In the genomic region with DNA sequence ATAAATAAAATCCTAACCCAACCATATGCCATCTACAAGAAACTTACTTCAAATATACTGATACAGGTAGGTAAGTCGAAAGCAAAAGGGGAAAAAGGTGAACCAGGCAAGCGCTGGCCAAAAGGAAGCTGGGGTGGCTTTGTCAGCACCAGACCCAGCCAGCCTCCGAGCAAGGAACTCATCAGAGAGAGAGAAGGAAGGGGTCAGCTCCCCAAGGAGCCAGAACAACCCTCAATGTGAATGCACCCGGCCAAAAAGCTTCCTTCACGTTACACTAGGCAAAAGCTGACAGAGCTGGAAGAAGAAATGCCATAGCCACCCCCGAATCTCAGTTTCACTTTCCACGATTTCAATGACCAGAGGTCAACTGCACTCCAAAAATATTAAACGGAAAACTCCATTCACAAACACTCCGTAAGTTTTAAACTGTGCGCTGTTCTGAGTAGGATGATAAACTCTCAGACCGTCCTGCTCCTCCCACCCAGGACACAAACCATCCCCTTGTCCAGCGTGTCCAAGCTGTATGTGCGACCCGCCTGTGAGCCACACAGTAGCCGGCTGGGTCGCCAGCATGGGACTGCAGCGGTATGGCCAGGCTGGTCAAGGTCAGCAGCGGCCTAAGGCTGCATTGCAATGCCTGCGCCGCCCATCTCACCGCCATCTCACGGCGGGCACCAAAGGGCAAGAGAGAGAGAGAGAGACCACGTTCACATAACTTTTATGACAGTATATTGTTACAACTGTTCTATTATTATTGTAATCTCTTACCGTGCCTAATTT, we compare ENCODE assay signal across 16 cellular contexts. TPM values are rescaled to one million over a fixed set of nuclear protein-coding genes. Genes with fewer than 3 reads are reported as not detected.
DNase-seq lines count a peak whose midpoint lies in the region; ATAC-seq and TF ChIP-seq lines count a peak whose summit lies in the region.
"Had no signal": no experiment of that assay in that cellular context is flagged by ENCODE, and none has a peak within 500 bp of the region (broad histone marks: within the 10 kb centered on the region; RNA-seq: fewer than 3 reads in every experiment).

No MANE protein-coding gene starts in this region.

- peaks cover 95% of the 10 kb centered on the region for H3K79me2 ChIP-seq in mammary epithelial cell (ENCODE audit: insufficient read depth, low read length)

- H3K27ac ChIP-seq in mammary epithelial cell (ENCODE audit: insufficient read depth, low read depth, low read length) (no peak overlapping the region), liver (ENCODE audit: low read depth in 1 of 2, low read length in 2 of 2) (peak overlapping the region; percentile 62 to 68), stomach (peak overlapping the region in 4 of 5 donors; percentile 32 to 77 (median 51))
- H3K27ac ChIP-seq: PC-9 had no signal

- peak in 1 of 2 donors; percentile 5 for TF ChIP-seq RAD21 in liver (IDR thresholded peaks at IDR 0.05)

- TF ChIP-seq POLR2A in stomach (IDR thresholded peaks at IDR 0.05): no peak

- H4K20me1 ChIP-seq in mammary epithelial cell (ENCODE audit: insufficient read depth, low read length): no peaks in the 10 kb centered on the region

- DNase-seq in H7 (peak; percentile 19), mammary epithelial cell (no peak), stomach (no peak), T-helper 2 cell (no peak), NAMALWA (ENCODE audit: low spot score) (no peak)
- DNase-seq: AML-193, GF-D8, MM.1S, NCI-H2081, PC-9 had no signal

- dilution Hi-C loops in mammary epithelial cell (cut with HindIII; ENCODE audit: low sequenced_read_pairs): no loop called here

- no peaks in the 10 kb centered on the region for H3K36me3 ChIP-seq in H7 (replicated peaks; ENCODE audit: control insufficient read depth, insufficient read depth, low read length)
- H3K36me3 ChIP-seq in mammary epithelial cell (ENCODE audit: insufficient read depth, low read length): peaks cover 5% of the 10 kb centered on the region
- peaks cover 0 to 5% (median 0%) of the 10 kb centered on the region in 4 donors for H3K36me3 ChIP-seq in liver (ENCODE audit: control insufficient read depth in 4 of 4, insufficient read depth in 3 of 4, low read depth in 1 of 4, low read length in 3 of 4)
- peaks cover 0 to 20% (median 17%) of the 10 kb centered on the region in 4 donors for H3K36me3 ChIP-seq in stomach
- H3K36me3 ChIP-seq: HAP-1 had no signal

- no peak for TF ChIP-seq EP300 in stomach (IDR thresholded peaks at IDR 0.05)

- no peak overlapping the region for H2AFZ ChIP-seq in mammary epithelial cell (ENCODE audit: low read depth, low read length)
- H2AFZ ChIP-seq: PC-9 had no signal

- H3K27me3 ChIP-seq in H7 (ENCODE audit: control insufficient read depth, insufficient read depth, low read length) (no peaks in the 10 kb centered on the region), mammary epithelial cell (ENCODE audit: insufficient read depth, low read length) (no peaks in the 10 kb centered on the region), liver (ENCODE audit: control insufficient read depth in 4 of 4, insufficient read depth in 4 of 4, low read length in 3 of 4) (no peaks in the 10 kb centered on the region), stomach (no peaks in the 10 kb centered on the region)

- H3K4me3 ChIP-seq in H7 (ENCODE audit: insufficient read depth, low read depth, low read length) (no peak overlapping the region), mammary epithelial cell (replicated peaks in 1 of 3; ENCODE audit: insufficient read depth in 1 of 3, low read depth in 2 of 3, low read length in 3 of 3) (peak overlapping the region in 1 of 3 experiments; percentile 7), liver (ENCODE audit: low read depth in 1 of 3, low read length in 3 of 3) (no peak overlapping the region), stomach (no peak overlapping the region)
- H3K4me3 ChIP-seq: HAP-1, PC-9, skin epidermis had no signal

- no TSS peak for BruUV-seq in mammary epithelial cell (replicated peaks; lab: Mats Ljungman, UMichigan)

- in situ Hi-C loops in mammary epithelial cell (cut with MboI; ENCODE audit: low sequenced_read_pairs in 2 of 2): no loop called here

- H3K4me2 ChIP-seq in mammary epithelial cell (ENCODE audit: insufficient read depth, low read depth, low read length): peak overlapping the region; percentile 92
- H3K4me2 ChIP-seq: PC-9 had no signal

- H3K9me3 ChIP-seq in mammary epithelial cell (replicated peaks; ENCODE audit: insufficient read depth, low read length): no peaks in the 10 kb centered on the region
- no peaks in the 10 kb centered on the region for H3K9me3 ChIP-seq in liver (ENCODE audit: control insufficient read depth in 4 of 4, low read length in 3 of 4)
- H3K9me3 ChIP-seq in stomach: no peaks in the 10 kb centered on the region
- H3K9me3 ChIP-seq: HAP-1 had no signal

- CTCF ChIA-PET in mammary epithelial cell (lab: Charles Lee; ENCODE audit: low non-redundant PET): no interaction called here

- ATAC-seq in GM21447 (IDR thresholded peaks at IDR 0.05; ENCODE audit: unreplicated experiment): no peak
- no peak for ATAC-seq in GM18873 (IDR thresholded peaks at IDR 0.05; ENCODE audit: low FRiP score, unreplicated experiment)
- ATAC-seq: activated T-helper 17 cell treated with anti-CD3 and anti-CD28 coated beads, Interleukin-2, amount 50 U/mL, for 72 hours had no signal

- peaks cover 47% of the 10 kb centered on the region for H3K4me1 ChIP-seq in mammary epithelial cell (ENCODE audit: insufficient read depth, low read length)
- H3K4me1 ChIP-seq in liver (ENCODE audit: control insufficient read depth in 4 of 4, insufficient read depth in 4 of 4, low read length in 3 of 4): peaks cover 0 to 10% (median 4%) of the 10 kb centered on the region in 4 donors
- peaks cover 35 to 76% (median 57%) of the 10 kb centered on the region in 4 donors for H3K4me1 ChIP-seq in stomach

- intact Hi-C loops in mammary epithelial cell (cut with micrococcal nuclease): loop anchor here (2.0 to 10.0 kb wide), 3 partner anchors 28 to 514 kb away; partner anchors contain the start of gene TUBGCP5
- intact Hi-C loops in stomach (cut with DNase I; ENCODE audit: low total_unique reads): no loop called here

- no peak overlapping the region for H3K9ac ChIP-seq in mammary epithelial cell (ENCODE audit: insufficient read depth, low read length)
- H3K9ac ChIP-seq in liver (ENCODE audit: low read depth in 1 of 2, low read length in 2 of 2): no peak overlapping the region

- 79% methylated on average over 23 of the region's 25 CpGs for WGBS in mammary epithelial cell (ENCODE audit: low coverage, missing lambda C conversion rate)
- WGBS in liver: 76% methylated on average over 25 of the region's 25 CpGs
- WGBS in stomach, 5 donors: 75 to 86% (median 76%) methylated on average over 25 of the region's 25 CpGs

- no peak for TF ChIP-seq CTCF in mammary epithelial cell (conservative IDR thresholded peaks at IDR 0.05 in 1 of 2, IDR thresholded peaks at IDR 0.05 in 1 of 2; ENCODE audit: extremely low read depth in 1 of 2, insufficient read depth in 1 of 2, low read depth in 1 of 2, low read length in 2 of 2)
- TF ChIP-seq CTCF in liver (IDR thresholded peaks at IDR 0.05; ENCODE audit: low read depth, low read length, missing input control): no peak
- no peak for TF ChIP-seq CTCF in stomach (IDR thresholded peaks at IDR 0.05)

TF ChIP-seq in liver, 16 proteins besides CTCF, POLR2A, EP300 and RAD21:
- TF ChIP-seq ATF3 (IDR thresholded peaks at IDR 0.05) (no peak), NR2F2 (IDR thresholded peaks at IDR 0.05) (peak; percentile 59)

RNA-seq across cellular contexts. Expression of gene CYFIP1, which starts 29.8 kb away (rescaled TPM):
- 84.2 and 85.7 TPM in 2 replicates for total RNA-seq in H7 (2014; rRNA removed; shearing (Covaris generic))
- total RNA-seq in mammary epithelial cell: 100 to 1,000 TPM; 128 to 158 TPM
- 73.3 TPM for polyA plus RNA-seq in mammary epithelial cell
- 292 TPM for polyA minus RNA-seq in mammary epithelial cell
- total RNA-seq in liver: 10 to 100 TPM; 47.3 to 48.3 TPM
- 10 to 100 TPM; 13.5 to 29.3 TPM for polyA plus RNA-seq in liver
- total RNA-seq in stomach: 100 to 1,000 TPM in 2 of 5 donors, 10 to 100 TPM in 3; 40.3 to 214 (median 99.9) TPM
- 10 to 100 TPM; 21.8 to 38.8 (median 33.1) TPM for polyA plus RNA-seq in stomach
